Comparison of ENCODE assay signal across 20 cellular contexts in the genomic region with DNA sequence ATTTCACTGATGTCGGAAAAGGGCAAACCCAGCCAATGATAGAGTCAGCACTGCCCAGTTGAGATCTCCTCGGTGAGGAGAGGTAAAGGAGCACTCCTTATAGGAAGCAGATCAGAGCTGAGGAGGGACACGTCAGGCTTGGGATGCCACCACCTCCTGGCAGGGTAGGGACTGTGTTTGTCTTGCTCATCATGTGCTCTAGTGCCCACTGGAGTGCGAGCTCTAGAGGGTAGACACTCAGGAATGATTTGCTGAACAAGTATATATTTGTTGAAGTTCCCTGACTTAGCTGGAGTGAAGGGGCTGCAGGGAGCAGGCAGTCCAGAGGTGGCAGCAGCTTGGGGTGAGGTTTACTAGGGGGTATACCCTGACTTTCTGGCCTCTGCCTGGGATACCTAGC.
"Had no signal": no experiment of that assay in that cellular context is flagged by ENCODE, and none has a peak within 500 bp of the region (broad histone marks: within the 10 kb centered on the region; RNA-seq: fewer than 3 reads in every experiment).

No MANE protein-coding gene starts in this region.

- H3K4me3 ChIP-seq: esophagus squamous epithelium, gastroesophageal sphincter, spleen, tibial artery, upper lobe of left lung, uterus had no signal

- H3K9me3 ChIP-seq: esophagus squamous epithelium, gastroesophageal sphincter, spleen, tibial artery, upper lobe of left lung, uterus had no signal

- H3K4me1 ChIP-seq: uterus had no signal

- H3K27ac ChIP-seq: esophagus squamous epithelium, gastroesophageal sphincter, spleen, upper lobe of left lung, uterus had no signal

- H3K4me1 Mint-ChIP-seq: naive thymus-derived CD8-positive, alpha-beta T cell; stimulated activated naive B cell treated with anti-CD40 and anti-IgM and Interleukin-4, amounts not matched to agents 10 μg/mL and 1 μg/mL and 100 μg/mL, for 72 hours had no signal

- DNase-seq: effector memory CD8-positive, alpha-beta T cell; esophagus squamous epithelium; foreskin fibroblast; glutamatergic neuron; mammary epithelial cell; naive thymus-derived CD8-positive, alpha-beta T cell; posterior cingulate gyrus; spleen; stimulated activated CD4-positive, alpha-beta T cell treated with anti-CD3 and anti-CD28 coated beads, Interleukin-15, amount 100 ng/mL, for 24 hours; stimulated activated CD4-positive, alpha-beta T cell treated with anti-CD3 and anti-CD28 coated beads, Interleukin-1b, Interleukin-23, amount 100 ng/mL, for 48 hours; stimulated activated CD4-positive, alpha-beta T cell treated with anti-CD3 and anti-CD28 coated beads, Interleukin-4, amount 100 ng/mL, for 24 hours; stimulated activated naive B cell treated with anti-CD40 and anti-IgM and Interleukin-4, amounts not matched to agents 10 μg/mL and 1 μg/mL and 100 μg/mL, for 72 hours; tibial artery; upper lobe of left lung; uterus had no signal

- H3K36me3 ChIP-seq: esophagus squamous epithelium, gastroesophageal sphincter, spleen, tibial artery, upper lobe of left lung, uterus had no signal

- ATAC-seq: effector memory CD8-positive, alpha-beta T cell; gastroesophageal sphincter; left lobe of liver; naive thymus-derived CD8-positive, alpha-beta T cell; sciatic nerve; stimulated activated naive B cell treated with anti-CD40 and anti-IgM and Interleukin-4, amounts not matched to agents 10 μg/mL and 1 μg/mL and 100 μg/mL, for 72 hours had no signal

- H3K4me3 Mint-ChIP-seq: dendritic cell treated with granulocyte-macrophage colony-stimulating factor and Interleukin-4, amounts not matched to agents 40 ng/mL and 50 ng/mL, for 4 days; effector memory CD8-positive, alpha-beta T cell; naive thymus-derived CD8-positive, alpha-beta T cell; neural crest cell; stimulated activated naive B cell treated with anti-CD40 and anti-IgM and Interleukin-4, amounts not matched to agents 10 μg/mL and 1 μg/mL and 100 μg/mL, for 72 hours had no signal

- H3K27ac Mint-ChIP-seq: dendritic cell treated with granulocyte-macrophage colony-stimulating factor and Interleukin-4, amounts not matched to agents 40 ng/mL and 50 ng/mL, for 4 days; effector memory CD8-positive, alpha-beta T cell; naive thymus-derived CD8-positive, alpha-beta T cell; stimulated activated naive B cell treated with anti-CD40 and anti-IgM and Interleukin-4, amounts not matched to agents 10 μg/mL and 1 μg/mL and 100 μg/mL, for 72 hours had no signal

- H3K9me3 Mint-ChIP-seq: dendritic cell treated with granulocyte-macrophage colony-stimulating factor and Interleukin-4, amounts not matched to agents 40 ng/mL and 50 ng/mL, for 4 days; effector memory CD8-positive, alpha-beta T cell; neural crest cell; stimulated activated naive B cell treated with anti-CD40 and anti-IgM and Interleukin-4, amounts not matched to agents 10 μg/mL and 1 μg/mL and 100 μg/mL, for 72 hours had no signal

- H3K36me3 Mint-ChIP-seq: naive thymus-derived CD8-positive, alpha-beta T cell; stimulated activated naive B cell treated with anti-CD40 and anti-IgM and Interleukin-4, amounts not matched to agents 10 μg/mL and 1 μg/mL and 100 μg/mL, for 72 hours had no signal

- H3K27me3 ChIP-seq: esophagus squamous epithelium, gastroesophageal sphincter, spleen, tibial artery, upper lobe of left lung, uterus had no signal
